ENCODE assay signal across 13 cellular contexts in genomic region chr16:78607022-78607421, GRCh38.
"Had no signal": no experiment of that assay in that cellular context is flagged by ENCODE, and none has a peak within 500 bp of the region (broad histone marks: within the 10 kb centered on the region; RNA-seq: fewer than 3 reads in every experiment).

No MANE protein-coding gene starts in this region.

- H3K27me3 ChIP-seq: tibial artery had no signal

- H3K36me3 ChIP-seq: tibial artery had no signal

- H3K4me3 ChIP-seq: coronary artery, tibial artery had no signal

- H3K4me3 Mint-ChIP-seq: activated T-helper 17 cell treated with anti-CD3 and anti-CD28 coated beads, Interleukin-2, amount 50 U/mL, for 72 hours; nephron; stimulated activated memory B cell treated with anti-CD40 and anti-IgM and Interleukin-4, amounts not matched to agents 10 μg/mL and 1 μg/mL and 100 μg/mL, for 72 hours had no signal

- H3K9me3 ChIP-seq: tibial artery had no signal

- ATAC-seq: activated T-helper 17 cell treated with anti-CD3 and anti-CD28 coated beads, Interleukin-2, amount 50 U/mL, for 72 hours; stimulated activated memory B cell treated with anti-CD40 and anti-IgM and Interleukin-4, amounts not matched to agents 10 μg/mL and 1 μg/mL and 100 μg/mL, for 72 hours had no signal

- H3K27ac ChIP-seq: tibial artery had no signal

- H3K4me1 ChIP-seq: tibial artery had no signal

- H3K27ac Mint-ChIP-seq: activated T-helper 17 cell treated with anti-CD3 and anti-CD28 coated beads, Interleukin-2, amount 50 U/mL, for 72 hours; stimulated activated memory B cell treated with anti-CD40 and anti-IgM and Interleukin-4, amounts not matched to agents 10 μg/mL and 1 μg/mL and 100 μg/mL, for 72 hours had no signal

- H3K9me3 Mint-ChIP-seq: activated T-helper 17 cell treated with anti-CD3 and anti-CD28 coated beads, Interleukin-2, amount 50 U/mL, for 72 hours; nephron; stimulated activated memory B cell treated with anti-CD40 and anti-IgM and Interleukin-4, amounts not matched to agents 10 μg/mL and 1 μg/mL and 100 μg/mL, for 72 hours had no signal

- H3K27me3 Mint-ChIP-seq: activated T-helper 17 cell treated with anti-CD3 and anti-CD28 coated beads, Interleukin-2, amount 50 U/mL, for 72 hours; stimulated activated memory B cell treated with anti-CD40 and anti-IgM and Interleukin-4, amounts not matched to agents 10 μg/mL and 1 μg/mL and 100 μg/mL, for 72 hours had no signal

- H3K36me3 Mint-ChIP-seq: stimulated activated memory B cell treated with anti-CD40 and anti-IgM and Interleukin-4, amounts not matched to agents 10 μg/mL and 1 μg/mL and 100 μg/mL, for 72 hours had no signal

- DNase-seq: activated CD4-positive, alpha-beta T cell treated with anti-CD3 and anti-CD28 coated beads, Interleukin-2, amount 50 U/mL, for 4 hours; activated CD4-positive, CD25-positive, alpha-beta regulatory T cell treated with anti-CD3 and anti-CD28 coated beads, Interleukin-2, amount 50 U/mL, for 72 hours; activated naive CD4-positive, alpha-beta T cell treated with Interleukin-2 at 50 U/mL for 16 hours; activated T-cell treated with anti-CD3 and anti-CD28 coated beads for 4 hours; central memory CD4-positive, alpha-beta T cell; foreskin fibroblast; glutamatergic neuron; T1000; tibial artery had no signal

- H3K4me1 Mint-ChIP-seq: activated T-helper 17 cell treated with anti-CD3 and anti-CD28 coated beads, Interleukin-2, amount 50 U/mL, for 72 hours; stimulated activated memory B cell treated with anti-CD40 and anti-IgM and Interleukin-4, amounts not matched to agents 10 μg/mL and 1 μg/mL and 100 μg/mL, for 72 hours had no signal
